ENCODE assay signal across 1 cellular context in the genomic region with DNA sequence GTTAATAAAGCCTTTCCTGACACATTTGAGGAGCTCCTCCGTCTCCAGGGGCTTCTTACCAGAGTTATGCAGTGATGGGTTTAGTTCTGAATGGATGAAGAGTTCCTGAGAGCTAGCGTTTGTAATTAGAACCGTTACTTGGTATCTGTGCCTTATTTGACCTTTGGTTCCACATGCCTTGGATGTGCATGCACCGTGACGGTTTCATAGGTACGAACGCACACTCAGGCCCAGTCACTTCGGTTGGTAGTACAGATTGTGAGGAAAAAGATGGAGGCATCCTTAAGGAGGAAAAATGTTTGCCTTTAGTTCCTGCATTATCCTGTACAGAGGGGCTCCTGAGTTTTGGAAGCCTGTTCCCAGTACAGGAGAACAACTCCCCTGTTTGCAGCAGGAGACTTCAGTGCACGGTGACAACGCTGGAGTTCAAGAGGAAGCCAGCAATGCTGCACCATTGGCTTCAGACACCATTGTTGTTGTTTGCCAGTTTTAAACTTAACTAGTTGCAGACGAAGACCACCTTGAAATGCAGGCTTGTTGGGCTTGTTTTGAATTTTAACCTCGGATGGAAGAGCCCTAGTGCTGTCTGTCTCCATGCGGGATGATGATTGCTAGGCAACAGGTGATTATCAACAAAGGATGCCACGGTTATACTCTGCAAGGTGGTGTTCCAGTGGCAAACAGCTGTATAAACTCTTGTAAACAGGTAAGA.
TF ChIP-seq lines count a peak whose summit lies in the region.

No MANE protein-coding gene starts in this region.

TF ChIP-seq in K562, 482 proteins besides CTCF, POLR2A, EP300 and RAD21:
- TF ChIP-seq HDAC6 (IDR thresholded peaks at IDR 0.05; ENCODE audit: low read depth, low read length) = no peak
- TF ChIP-seq JUN (IDR thresholded peaks at IDR 0.05; ENCODE audit: borderline replicate concordance, low read depth, low read length) = no peak
- 0 out of 2 replicates have a peak, but pooled peaks have one; percentile 28 for TF ChIP-seq JUN (CRISPR knock-in tag; IDR thresholded peaks at IDR 0.05; ENCODE audit: borderline replicate concordance)
- no peak for TF ChIP-seq NCOR1 (IDR thresholded peaks at IDR 0.05)
- no peak for TF ChIP-seq RHOXF2B (CRISPR knock-in tag; conservative IDR thresholded peaks at IDR 0.05)
- TF ChIP-seq KAT7 (CRISPR knock-in tag; IDR thresholded peaks at IDR 0.05; ENCODE audit: borderline replicate concordance) = no peak
- no peak for TF ChIP-seq HMG20B (CRISPR knock-in tag; IDR thresholded peaks at IDR 0.05)
- peak; percentile 70 for TF ChIP-seq MTA3 (IDR thresholded peaks at IDR 0.05; ENCODE audit: borderline replicate concordance)
- 0 out of 2 replicates have a peak, but pooled peaks have one; percentile 5 for TF ChIP-seq RBFOX2 (IDR thresholded peaks at IDR 0.05; ENCODE audit: low read depth, low read length)
- TF ChIP-seq POLR2B (IDR thresholded peaks at IDR 0.05; ENCODE audit: low read depth, partially characterized antibody) = peak; percentile 50
- TF ChIP-seq, protein P1, sequence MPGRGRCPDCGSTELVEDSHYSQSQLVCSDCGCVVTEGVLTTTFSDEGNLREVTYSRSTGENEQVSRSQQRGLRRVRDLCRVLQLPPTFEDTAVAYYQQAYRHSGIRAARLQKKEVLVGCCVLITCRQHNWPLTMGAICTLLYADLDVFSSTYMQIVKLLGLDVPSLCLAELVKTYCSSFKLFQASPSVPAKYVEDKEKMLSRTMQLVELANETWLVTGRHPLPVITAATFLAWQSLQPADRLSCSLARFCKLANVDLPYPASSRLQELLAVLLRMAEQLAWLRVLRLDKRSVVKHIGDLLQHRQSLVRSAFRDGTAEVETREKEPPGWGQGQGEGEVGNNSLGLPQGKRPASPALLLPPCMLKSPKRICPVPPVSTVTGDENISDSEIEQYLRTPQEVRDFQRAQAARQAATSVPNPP (IDR thresholded peaks at IDR 0.05; ENCODE audit: borderline replicate concordance, insufficient read depth, insufficient read length) = no peak
- no peak for TF ChIP-seq THRB (CRISPR knock-in tag; conservative IDR thresholded peaks at IDR 0.05)
- peak; percentile 57; the same call in 1 of the 2 replicates for TF ChIP-seq FOXJ3 (CRISPR knock-in tag; IDR thresholded peaks at IDR 0.05)
- TF ChIP-seq BCL6 (CRISPR knock-in tag; IDR thresholded peaks at IDR 0.05) = no peak
- peak; percentile 45; the same call in 1 of the 2 replicates for TF ChIP-seq SUPT5H (IDR thresholded peaks at IDR 0.05)
- TF ChIP-seq HDAC1 (IDR thresholded peaks at IDR 0.05) = 0 out of 4 replicates have a peak, but pooled peaks of 1 of the 2 experiments have one; percentile 22
- peak; percentile 81 for TF ChIP-seq RFX1 (IDR thresholded peaks at IDR 0.05)
